24 cellular contexts compared by ENCODE assay signal in genomic region chr3:86830566-86830965, GRCh38.
DNase-seq lines count a peak whose midpoint lies in the region; ATAC-seq and TF ChIP-seq lines count a peak whose summit lies in the region.
"Had no signal": no experiment of that assay in that cellular context is flagged by ENCODE, and none has a peak within 500 bp of the region (broad histone marks: within the 10 kb centered on the region; RNA-seq: fewer than 3 reads in every experiment).

No MANE protein-coding gene starts in this region.

- 38 to 41% methylated on average over 1 of the region's 1 CpG for WGBS in body of pancreas, 2 donors

- H3K4me1 Mint-ChIP-seq in MCF 10A (ENCODE audit: insufficient read depth, unreplicated experiment): peaks cover 15% of the 10 kb centered on the region
- H3K4me1 Mint-ChIP-seq in activated CD4-positive, alpha-beta T cell treated with anti-CD3 and anti-CD28 coated beads, Interleukin-2, amount 10 ng/mL, durations not matched to agents 7 days and 5 days: no peaks in the 10 kb centered on the region
- H3K4me1 Mint-ChIP-seq: activated naive CD8-positive, alpha-beta T cell treated with anti-CD3 and anti-CD28 coated beads, Interleukin-2, amount 50 U/mL, for 24 hours; CD14-positive monocyte; central memory CD8-positive, alpha-beta T cell had no signal

- no peaks in the 10 kb centered on the region for H3K9me3 ChIP-seq in breast epithelium
- no peaks in the 10 kb centered on the region for H3K9me3 ChIP-seq in body of pancreas
- H3K9me3 ChIP-seq: upper lobe of left lung had no signal

- no peak overlapping the region for H3K4me3 ChIP-seq in breast epithelium
- H3K4me3 ChIP-seq in astrocyte of the spinal cord (ENCODE audit: low read depth, low read length): no peak overlapping the region
- H3K4me3 ChIP-seq in body of pancreas: no peak overlapping the region
- H3K4me3 ChIP-seq: left ventricle myocardium inferior, upper lobe of left lung had no signal

- ATAC-seq in body of pancreas (no peak), SK-N-SH treated with all-trans-retinoic acid at 6 μM for 48 hours (no peak)
- ATAC-seq: activated naive CD8-positive, alpha-beta T cell treated with anti-CD3 and anti-CD28 coated beads, Interleukin-2, amount 50 U/mL, for 24 hours; PC-3 had no signal

- H3K36me3 ChIP-seq in breast epithelium (no peaks in the 10 kb centered on the region), body of pancreas (replicated peaks in 1 of 2; ENCODE audit: insufficient read depth in 1 of 2, low read depth in 2 of 2) (no peaks in the 10 kb centered on the region)
- H3K36me3 ChIP-seq: left ventricle myocardium inferior, upper lobe of left lung had no signal

- no TSS peak for BruUV-seq in MCF 10A (replicated peaks; lab: Mats Ljungman, UMichigan)

- peak; percentile 9 for DNase-seq in MCF 10A (ENCODE audit: unreplicated experiment)
- DNase-seq in breast epithelium (ENCODE audit: low spot score in 2 of 2): no peak
- peak; percentile 77 for DNase-seq in astrocyte of the spinal cord (ENCODE audit: low read depth, low spot score)
- peak; percentile 70 for DNase-seq in iris pigment epithelial cell (ENCODE audit: low read depth)
- DNase-seq in body of pancreas: no peak
- no peak for DNase-seq in effector CD8-positive, alpha-beta T cell (lab: John Stamatoyannopoulos, UW)
- DNase-seq in activated CD4-positive, alpha-beta T cell treated with anti-CD3 and anti-CD28 coated beads, Interleukin-2, amount 10 ng/mL, durations not matched to agents 7 days and 5 days: no peak
- DNase-seq: activated CD4-positive, alpha-beta T cell treated with anti-CD3 and anti-CD28 coated beads, Interleukin-2, amount 50 U/mL, for 1 hour; activated naive CD8-positive, alpha-beta T cell treated with anti-CD3 and anti-CD28 coated beads, Interleukin-2, amount 50 U/mL, for 24 hours; erythroblast; glutamatergic neuron; left ventricle myocardium inferior; NCI-H1930; NCI-H345; PC-3; SHP77; T-helper 1 cell; upper lobe of left lung had no signal

- in situ Hi-C loops in astrocyte of the spinal cord (cut with HindIII; ENCODE audit: low sequenced_read_pairs): no loop called here

- peak overlapping the region; percentile 32 for H3K27ac Mint-ChIP-seq in MCF 10A (ENCODE audit: low read depth, unreplicated experiment)
- no peak overlapping the region for H3K27ac Mint-ChIP-seq in activated CD4-positive, alpha-beta T cell treated with anti-CD3 and anti-CD28 coated beads, Interleukin-2, amount 10 ng/mL, durations not matched to agents 7 days and 5 days
- H3K27ac Mint-ChIP-seq: activated naive CD8-positive, alpha-beta T cell treated with anti-CD3 and anti-CD28 coated beads, Interleukin-2, amount 50 U/mL, for 24 hours; activated T-helper 2 cell treated with anti-CD3 and anti-CD28 coated beads, Interferon-gamma antibody, Interleukin-2, Interleukin-4, amounts not matched to agents 10 μg/mL and 5 μg/mL and 100 μg/mL, durations not matched to agents 14 hours and 24 hours and 36 hours; CD14-positive monocyte had no signal

- TF ChIP-seq CTCF in MCF 10A (IDR thresholded peaks at IDR 0.05; ENCODE audit: unreplicated experiment) (no peak), breast epithelium (IDR thresholded peaks at IDR 0.05) (no peak), astrocyte of the spinal cord (IDR thresholded peaks at IDR 0.05; ENCODE audit: low read depth, low read length) (no peak), body of pancreas (IDR thresholded peaks at IDR 0.05) (no peak)

- CTCF ChIA-PET in MCF 10A (lab: Yijun Ruan, JAX): interaction anchor here (0.7 kb wide), 1 partner anchor 16 kb away, joined by 4 read pairs; no protein-coding TSS in a partner anchor
- CTCF ChIA-PET in activated CD4-positive, alpha-beta T cell treated with anti-CD3 and anti-CD28 coated beads, Interleukin-2, amount 10 ng/mL, durations not matched to agents 7 days and 5 days (lab: Charles Lee): no interaction called here

- H3K4me1 ChIP-seq in breast epithelium (no peaks in the 10 kb centered on the region), body of pancreas (no peaks in the 10 kb centered on the region)
- H3K4me1 ChIP-seq: left ventricle myocardium inferior, upper lobe of left lung had no signal

- H3K27ac ChIP-seq in breast epithelium (no peak overlapping the region), body of pancreas (no peak overlapping the region)
- H3K27ac ChIP-seq: 22Rv1, left ventricle myocardium inferior, upper lobe of left lung had no signal

- POLR2A ChIA-PET in MCF 10A (lab: Yijun Ruan, JAX): no interaction called here
- POLR2A ChIA-PET in activated CD4-positive, alpha-beta T cell treated with anti-CD3 and anti-CD28 coated beads, Interleukin-2, amount 10 ng/mL, durations not matched to agents 7 days and 5 days (lab: Charles Lee): no interaction called here

- TF ChIP-seq POLR2A in breast epithelium (IDR thresholded peaks at IDR 0.05) (no peak), body of pancreas (IDR thresholded peaks at IDR 0.05) (no peak)

- no peaks in the 10 kb centered on the region for H3K36me3 Mint-ChIP-seq in MCF 10A (ENCODE audit: insufficient read depth, unreplicated experiment)
- H3K36me3 Mint-ChIP-seq in activated CD4-positive, alpha-beta T cell treated with anti-CD3 and anti-CD28 coated beads, Interleukin-2, amount 10 ng/mL, durations not matched to agents 7 days and 5 days (ENCODE audit: low read depth): no peaks in the 10 kb centered on the region
- H3K36me3 Mint-ChIP-seq: CD14-positive monocyte had no signal

- intact Hi-C loops in MCF 10A (cut with micrococcal nuclease): no loop called here
- intact Hi-C loops in breast epithelium (cut with DNase I; ENCODE audit: low total_unique reads): no loop called here
- intact Hi-C loops in body of pancreas (cut with DNase I): no loop called here

- H3K27me3 Mint-ChIP-seq in MCF 10A (ENCODE audit: insufficient read depth, unreplicated experiment): no peaks in the 10 kb centered on the region
- H3K27me3 Mint-ChIP-seq in activated CD4-positive, alpha-beta T cell treated with anti-CD3 and anti-CD28 coated beads, Interleukin-2, amount 10 ng/mL, durations not matched to agents 7 days and 5 days: no peaks in the 10 kb centered on the region
- H3K27me3 Mint-ChIP-seq: activated naive CD8-positive, alpha-beta T cell treated with anti-CD3 and anti-CD28 coated beads, Interleukin-2, amount 50 U/mL, for 24 hours; central memory CD8-positive, alpha-beta T cell had no signal

- H3K4me3 Mint-ChIP-seq in MCF 10A (ENCODE audit: unreplicated experiment): no peak overlapping the region
- no peak overlapping the region for H3K4me3 Mint-ChIP-seq in activated CD4-positive, alpha-beta T cell treated with anti-CD3 and anti-CD28 coated beads, Interleukin-2, amount 10 ng/mL, durations not matched to agents 7 days and 5 days
- H3K4me3 Mint-ChIP-seq: activated naive CD8-positive, alpha-beta T cell treated with anti-CD3 and anti-CD28 coated beads, Interleukin-2, amount 50 U/mL, for 24 hours; CD14-positive monocyte; central memory CD8-positive, alpha-beta T cell; neural crest cell had no signal

- no peaks in the 10 kb centered on the region for H3K9me3 Mint-ChIP-seq in MCF 10A (ENCODE audit: unreplicated experiment)
- peaks cover 2% of the 10 kb centered on the region for H3K9me3 Mint-ChIP-seq in activated CD4-positive, alpha-beta T cell treated with anti-CD3 and anti-CD28 coated beads, Interleukin-2, amount 10 ng/mL, durations not matched to agents 7 days and 5 days

- H3K27me3 ChIP-seq in breast epithelium: no peaks in the 10 kb centered on the region
- no peaks in the 10 kb centered on the region for H3K27me3 ChIP-seq in body of pancreas
- H3K27me3 ChIP-seq: upper lobe of left lung had no signal

TF ChIP-seq in SK-N-SH treated with all-trans-retinoic acid at 6 μM for 48 hours, 23 proteins besides CTCF, POLR2A, EP300 and RAD21:
- no peak for TF ChIP-seq SNAI2 (CRISPR knock-in tag; IDR thresholded peaks at IDR 0.05)
- TF ChIP-seq OSR1 (CRISPR knock-in tag; IDR thresholded peaks at IDR 0.05): no peak

Comparison
In these comparisons a context has a peak if more than half of its experiments do, and no peak if none do; other contexts are left out.
1. DNase-seq: peak in MCF 10A (single experiment), astrocyte of the spinal cord (single experiment) and iris pigment epithelial cell (single experiment); none in breast epithelium (0 of 2), body of pancreas (0 of 4), effector CD8-positive, alpha-beta T cell (single experiment) and activated CD4-positive, alpha-beta T cell treated with anti-CD3 and anti-CD28 coated beads, Interleukin-2, amount 10 ng/mL, durations not matched to agents 7 days and 5 days (single experiment).